In the genomic region with DNA sequence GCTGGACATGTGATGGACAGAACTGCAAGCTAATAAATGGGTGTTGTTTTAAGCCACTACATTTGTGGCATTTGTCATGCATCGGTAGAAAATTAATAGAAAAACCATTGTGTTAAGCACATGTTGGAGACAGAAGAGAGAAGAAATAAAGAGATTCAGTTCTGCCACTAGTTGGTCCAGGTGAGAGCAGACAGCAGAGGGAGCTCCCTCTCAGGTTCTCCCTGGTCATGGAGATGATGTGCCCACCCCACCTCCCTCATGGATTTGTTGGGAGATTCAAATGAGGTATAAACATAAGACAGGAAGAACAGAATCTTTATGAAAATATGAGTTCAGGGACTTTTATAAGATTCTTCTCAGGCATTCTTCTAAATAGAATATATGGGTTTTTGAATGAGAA, we compare ENCODE assay signal across 9 cellular contexts. TPM values are rescaled to one million over a fixed set of nuclear protein-coding genes. Genes with fewer than 3 reads are reported as not detected.
DNase-seq lines count a peak whose midpoint lies in the region; ATAC-seq and TF ChIP-seq lines count a peak whose summit lies in the region.
"Had no signal": no experiment of that assay in that cellular context is flagged by ENCODE, and none has a peak within 500 bp of the region (broad histone marks: within the 10 kb centered on the region; RNA-seq: fewer than 3 reads in every experiment).

No MANE protein-coding gene starts in this region.

- H4K20me1 ChIP-seq in HCT116 (ENCODE audit: insufficient read depth) = no peaks in the 10 kb centered on the region

- intact Hi-C loops in HCT116 (cut with micrococcal nuclease) = loop anchor here (5.0 kb wide), 1 partner anchor 111 kb away; a partner anchor contains a TSS

- H3K27ac ChIP-seq in HCT116 (ENCODE audit: low read depth, low read length) (no peak overlapping the region), RWPE2 (ENCODE audit: poor library complexity, severe bottlenecking) (no peak overlapping the region)

- no peaks in the 10 kb centered on the region for H3K36me3 ChIP-seq in HCT116 (ENCODE audit: control insufficient read depth in 1 of 2, insufficient read depth in 2 of 2, low read length in 2 of 2)
- no peaks in the 10 kb centered on the region for H3K36me3 ChIP-seq in RWPE2 (ENCODE audit: low read depth)

- H3K4me1 ChIP-seq in HCT116 (ENCODE audit: control insufficient read depth in 1 of 2, insufficient read depth in 2 of 2, low read length in 2 of 2) (peaks cover 12 to 27% of the 10 kb centered on the region in 2 experiments), RWPE2 (ENCODE audit: insufficient read depth, poor library complexity, severe bottlenecking) (peaks cover 55% of the 10 kb centered on the region)

- CTCF ChIA-PET in HCT116 (lab: Charles Lee) = interaction anchor here (0.9 to 2.9 kb wide), 7 partner anchors 12 to 365 kb away, joined by 3 to 23 read pairs (median 7); a partner anchor contains a TSS

- no TSS peak for BruUV-seq in HCT116 (replicated peaks; lab: Mats Ljungman, UMichigan)

- H3K4me3 ChIP-seq in HCT116 (replicated peaks in 1 of 2; ENCODE audit: low read depth in 1 of 2, low read length in 2 of 2) (no peak overlapping the region), RWPE2 (ENCODE audit: severe bottlenecking) (no peak overlapping the region)

- peak; percentile 75 for ATAC-seq in HCT116
- no peak for ATAC-seq in RWPE2 (ENCODE audit: low read depth)
- no peak for ATAC-seq in GM18505 (IDR thresholded peaks at IDR 0.05; ENCODE audit: unreplicated experiment)
- no peak for ATAC-seq in HG02642 (IDR thresholded peaks at IDR 0.05; ENCODE audit: poor library complexity, unreplicated experiment)
- ATAC-seq in GM18909 (IDR thresholded peaks at IDR 0.05; ENCODE audit: poor library complexity, unreplicated experiment) = no peak

- no peak for TF ChIP-seq POLR2A in HCT116 (IDR thresholded peaks at IDR 0.05; ENCODE audit: borderline replicate concordance, extremely low read depth, insufficient read depth, insufficient read length)
- TF ChIP-seq POLR2A in GM18505 (IDR thresholded peaks at IDR 0.05; ENCODE audit: borderline replicate concordance, extremely low read depth, insufficient read depth, insufficient read length) = no peak

- RAD21 ChIA-PET in HCT116 (lab: Charles Lee; ENCODE audit: low non-redundant PET in 1 of 2, low total read pairs in 2 of 2, uncharacterized antibody in 2 of 2, unreplicated experiment in 2 of 2) = no interaction called here

- no peak overlapping the region for H3K4me2 ChIP-seq in HCT116 (ENCODE audit: low read length)

- H3K79me2 ChIP-seq in HCT116 (ENCODE audit: insufficient read depth, low read length) = no peaks in the 10 kb centered on the region

- no peaks in the 10 kb centered on the region for H3K9me2 ChIP-seq in HCT116 (ENCODE audit: insufficient read depth)

- no peaks in the 10 kb centered on the region for H3K27me3 ChIP-seq in HCT116 (ENCODE audit: insufficient read depth, low read length)
- no peaks in the 10 kb centered on the region for H3K27me3 ChIP-seq in RWPE2 (ENCODE audit: insufficient read depth, poor library complexity, severe bottlenecking)

- H2AFZ ChIP-seq in HCT116 (ENCODE audit: low read depth, low read length, poor library complexity, severe bottlenecking) = peak overlapping the region; percentile 38

- TF ChIP-seq RAD21 in HCT116 (IDR thresholded peaks at IDR 0.05; ENCODE audit: low read depth) = peak; percentile 64

- DNase-seq in D341Med (ENCODE audit: low spot score) (peak; percentile 45), HCT116 (ENCODE audit: low read depth, low spot score) (peak; percentile 57), RWPE2 (ENCODE audit: low spot score) (no peak), islet precursor cell (peak; percentile 75), CD1c-positive myeloid dendritic cell (ENCODE audit: extremely low spot score) (no peak)

- POLR2A ChIA-PET in HCT116 (lab: Charles Lee) = no interaction called here

- TF ChIP-seq CTCF in HCT116 (IDR thresholded peaks at IDR 0.05 in 2 of 3, conservative IDR thresholded peaks at IDR 0.05 in 1 of 3; ENCODE audit: borderline replicate concordance in 1 of 3, insufficient read depth in 1 of 3, low read depth in 2 of 3, low read length in 2 of 3) (peak; percentile 73 to 77 (median 76)), RWPE2 (IDR thresholded peaks at IDR 0.05; ENCODE audit: poor library complexity, severe bottlenecking) (peak; percentile 50)

- no peak overlapping the region for H3K9ac ChIP-seq in HCT116 (ENCODE audit: low read length)

- no peaks in the 10 kb centered on the region for H3K9me3 ChIP-seq in HCT116 (ENCODE audit: control insufficient read depth in 1 of 2, insufficient read depth in 1 of 2, low read depth in 1 of 2, low read length in 2 of 2)
- H3K9me3 ChIP-seq in RWPE2 (ENCODE audit: severe bottlenecking) = no peaks in the 10 kb centered on the region

TF ChIP-seq in HCT116, 20 proteins besides CTCF, POLR2A, EP300 and RAD21:
- TF ChIP-seq JUND (IDR thresholded peaks at IDR 0.05) = no peak
- no peak for TF ChIP-seq YY1 (IDR thresholded peaks at IDR 0.05; ENCODE audit: extremely low read depth, insufficient replicate concordance, low read depth, low read length)
- TF ChIP-seq, protein P1, sequence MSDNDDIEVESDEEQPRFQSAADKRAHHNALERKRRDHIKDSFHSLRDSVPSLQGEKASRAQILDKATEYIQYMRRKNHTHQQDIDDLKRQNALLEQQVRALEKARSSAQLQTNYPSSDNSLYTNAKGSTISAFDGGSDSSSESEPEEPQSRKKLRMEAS (IDR thresholded peaks at IDR 0.05) = no peak; the same call in 1 of the 2 replicates
- TF ChIP-seq, protein P2, sequence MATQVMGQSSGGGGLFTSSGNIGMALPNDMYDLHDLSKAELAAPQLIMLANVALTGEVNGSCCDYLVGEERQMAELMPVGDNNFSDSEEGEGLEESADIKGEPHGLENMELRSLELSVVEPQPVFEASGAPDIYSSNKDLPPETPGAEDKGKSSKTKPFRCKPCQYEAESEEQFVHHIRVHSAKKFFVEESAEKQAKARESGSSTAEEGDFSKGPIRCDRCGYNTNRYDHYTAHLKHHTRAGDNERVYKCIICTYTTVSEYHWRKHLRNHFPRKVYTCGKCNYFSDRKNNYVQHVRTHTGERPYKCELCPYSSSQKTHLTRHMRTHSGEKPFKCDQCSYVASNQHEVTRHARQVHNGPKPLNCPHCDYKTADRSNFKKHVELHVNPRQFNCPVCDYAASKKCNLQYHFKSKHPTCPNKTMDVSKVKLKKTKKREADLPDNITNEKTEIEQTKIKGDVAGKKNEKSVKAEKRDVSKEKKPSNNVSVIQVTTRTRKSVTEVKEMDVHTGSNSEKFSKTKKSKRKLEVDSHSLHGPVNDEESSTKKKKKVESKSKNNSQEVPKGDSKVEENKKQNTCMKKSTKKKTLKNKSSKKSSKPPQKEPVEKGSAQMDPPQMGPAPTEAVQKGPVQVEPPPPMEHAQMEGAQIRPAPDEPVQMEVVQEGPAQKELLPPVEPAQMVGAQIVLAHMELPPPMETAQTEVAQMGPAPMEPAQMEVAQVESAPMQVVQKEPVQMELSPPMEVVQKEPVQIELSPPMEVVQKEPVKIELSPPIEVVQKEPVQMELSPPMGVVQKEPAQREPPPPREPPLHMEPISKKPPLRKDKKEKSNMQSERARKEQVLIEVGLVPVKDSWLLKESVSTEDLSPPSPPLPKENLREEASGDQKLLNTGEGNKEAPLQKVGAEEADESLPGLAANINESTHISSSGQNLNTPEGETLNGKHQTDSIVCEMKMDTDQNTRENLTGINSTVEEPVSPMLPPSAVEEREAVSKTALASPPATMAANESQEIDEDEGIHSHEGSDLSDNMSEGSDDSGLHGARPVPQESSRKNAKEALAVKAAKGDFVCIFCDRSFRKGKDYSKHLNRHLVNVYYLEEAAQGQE (IDR thresholded peaks at IDR 0.05; ENCODE audit: low read depth) = no peak
- TF ChIP-seq POLR2AphosphoS5 (IDR thresholded peaks at IDR 0.05; ENCODE audit: low read depth, low read length) = no peak
- TF ChIP-seq SIN3A (IDR thresholded peaks at IDR 0.05; ENCODE audit: low read depth) = no peak
- TF ChIP-seq, protein P3, sequence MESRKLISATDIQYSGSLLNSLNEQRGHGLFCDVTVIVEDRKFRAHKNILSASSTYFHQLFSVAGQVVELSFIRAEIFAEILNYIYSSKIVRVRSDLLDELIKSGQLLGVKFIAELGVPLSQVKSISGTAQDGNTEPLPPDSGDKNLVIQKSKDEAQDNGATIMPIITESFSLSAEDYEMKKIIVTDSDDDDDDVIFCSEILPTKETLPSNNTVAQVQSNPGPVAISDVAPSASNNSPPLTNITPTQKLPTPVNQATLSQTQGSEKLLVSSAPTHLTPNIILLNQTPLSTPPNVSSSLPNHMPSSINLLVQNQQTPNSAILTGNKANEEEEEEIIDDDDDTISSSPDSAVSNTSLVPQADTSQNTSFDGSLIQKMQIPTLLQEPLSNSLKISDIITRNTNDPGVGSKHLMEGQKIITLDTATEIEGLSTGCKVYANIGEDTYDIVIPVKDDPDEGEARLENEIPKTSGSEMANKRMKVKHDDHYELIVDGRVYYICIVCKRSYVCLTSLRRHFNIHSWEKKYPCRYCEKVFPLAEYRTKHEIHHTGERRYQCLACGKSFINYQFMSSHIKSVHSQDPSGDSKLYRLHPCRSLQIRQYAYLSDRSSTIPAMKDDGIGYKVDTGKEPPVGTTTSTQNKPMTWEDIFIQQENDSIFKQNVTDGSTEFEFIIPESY (IDR thresholded peaks at IDR 0.05; ENCODE audit: extremely low read depth, insufficient replicate concordance, low read length) = no peak
- TF ChIP-seq EZH2phosphoT487 (IDR thresholded peaks at IDR 0.05; ENCODE audit: borderline replicate concordance) = no peak
- TF ChIP-seq FOSL1 (IDR thresholded peaks at IDR 0.05; ENCODE audit: low read depth) = no peak
- no peak for TF ChIP-seq ZFX (IDR thresholded peaks at IDR 0.05)
- no peak for TF ChIP-seq CEBPB (IDR thresholded peaks at IDR 0.05; ENCODE audit: low read depth)
- TF ChIP-seq, protein P4, sequence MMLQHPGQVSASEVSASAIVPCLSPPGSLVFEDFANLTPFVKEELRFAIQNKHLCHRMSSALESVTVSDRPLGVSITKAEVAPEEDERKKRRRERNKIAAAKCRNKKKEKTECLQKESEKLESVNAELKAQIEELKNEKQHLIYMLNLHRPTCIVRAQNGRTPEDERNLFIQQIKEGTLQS (IDR thresholded peaks at IDR 0.05) = no peak
- no peak for TF ChIP-seq SRF (IDR thresholded peaks at IDR 0.05; ENCODE audit: low read depth)
- TF ChIP-seq SP1 (IDR thresholded peaks at IDR 0.05; ENCODE audit: low read depth) = no peak
TF ChIP-seq in HCT116: peak in this region for 0.

RNA-seq across cellular contexts. Expression of a gene that starts 36.8 kb away (rescaled TPM):
- 64.0 TPM for total RNA-seq in HCT116 (2021; ENCODE audit: unreplicated experiment)
- polyA plus RNA-seq in HCT116 (2012) = 135 and 147 TPM in 2 replicates

RNA-seq across cellular contexts. Expression of a gene that starts 42.7 kb away (rescaled TPM):
- total RNA-seq in HCT116 (2021; ENCODE audit: unreplicated experiment) = not detected
- polyA plus RNA-seq in HCT116 (2012) = not detected in 2 replicates
- total RNA-seq: subcutaneous adipose tissue had no signal

Comparison
In these comparisons a context has a peak if more than half of its experiments do, and no peak if none do; other contexts are left out.
1. DNase-seq: peak in D341Med (single experiment), HCT116 (single experiment) and islet precursor cell (single experiment); none in RWPE2 (single experiment) and CD1c-positive myeloid dendritic cell (single experiment).